In genomic region chr1:109535971-109536491, GRCh38 we compare ENCODE assay signal across 10 cellular contexts. TPM values are rescaled to one million over a fixed set of nuclear protein-coding genes. Genes with fewer than 3 reads are reported as not detected.
A peak's percentile ranks its signal among the peaks of the same experiment; 100 is the strongest.
DNase-seq lines count a peak whose midpoint lies in the region; ATAC-seq and TF ChIP-seq lines count a peak whose summit lies in the region.
"Had no signal": no experiment of that assay in that cellular context is flagged by ENCODE, and none has a peak within 500 bp of the region (broad histone marks: within the 10 kb centered on the region; RNA-seq: fewer than 3 reads in every experiment).

No MANE protein-coding gene starts in this region.

- CTCF ChIA-PET in activated CD4-positive, alpha-beta memory T cell treated with anti-CD3 and anti-CD28 coated beads, Interleukin-2, amount 10 ng/mL, durations not matched to agents 7 days and 5 days (lab: Charles Lee): interaction anchor here (7.4 to 17.9 kb wide), 2 partner anchors 9 to 41 kb away, joined by 52 to 779 read pairs; partner anchors contain the start of genes ATXN7L2 and CYB561D1

- no peak for TF ChIP-seq EP300 in gastroesophageal sphincter (IDR thresholded peaks at IDR 0.05)

- POLR2A ChIA-PET in activated CD4-positive, alpha-beta memory T cell treated with anti-CD3 and anti-CD28 coated beads, Interleukin-2, amount 10 ng/mL, durations not matched to agents 7 days and 5 days (lab: Charles Lee): interaction anchor here (1.1 to 1.3 kb wide), 2 partner anchors 10 to 42 kb away, joined by 3 read pairs; partner anchors contain the start of gene CYB561D1

- no peak overlapping the region for H3K27ac Mint-ChIP-seq in activated CD4-positive, alpha-beta memory T cell treated with anti-CD3 and anti-CD28 coated beads, Interleukin-2, amount 10 ng/mL, durations not matched to agents 7 days and 5 days
- H3K27ac Mint-ChIP-seq: activated CD4-positive, alpha-beta memory T cell treated with anti-CD3 and anti-CD28 coated beads for 36 hours had no signal

- DNase-seq in C1 segment of cervical spinal cord (lab: John Stamatoyannopoulos, UW): peak in 8 of 14 donors; percentile 14 to 85 (median 45)
- peak; percentile 79 for DNase-seq in NCI-H2107 treated with DMSO at 0.1 percent for 48 hours (lab: John Stamatoyannopoulos, UW; ENCODE audit: unreplicated experiment)
- peak in 49 of 56 donors; percentile 22 to 82 (median 61) for DNase-seq in nucleus accumbens (lab: John Stamatoyannopoulos, UW)
- no peak for DNase-seq in glomerular visceral epithelial cell (ENCODE audit: extremely low spot score)
- no peak for DNase-seq in activated CD4-positive, alpha-beta memory T cell treated with anti-CD3 and anti-CD28 coated beads, Interleukin-2, amount 10 ng/mL, durations not matched to agents 7 days and 5 days
- DNase-seq: activated CD4-positive, alpha-beta memory T cell treated with anti-CD3 and anti-CD28 coated beads for 36 hours; stimulated activated naive CD4-positive, alpha-beta T cell had no signal

- TF ChIP-seq POLR2A in gastroesophageal sphincter (IDR thresholded peaks at IDR 0.05): no peak

- peak; percentile 12 for ATAC-seq in gastroesophageal sphincter
- ATAC-seq in HG03342 (IDR thresholded peaks at IDR 0.05; ENCODE audit: unreplicated experiment): no peak
- no peak for ATAC-seq in GM18861 (IDR thresholded peaks at IDR 0.05; ENCODE audit: unreplicated experiment)

- no peaks in the 10 kb centered on the region for H3K36me3 ChIP-seq in gastroesophageal sphincter

- H3K4me1 ChIP-seq in gastroesophageal sphincter: peaks cover 2 to 38% (median 10%) of the 10 kb centered on the region in 3 donors

- H3K4me3 ChIP-seq in gastroesophageal sphincter: no peak overlapping the region

- H3K27me3 Mint-ChIP-seq in activated CD4-positive, alpha-beta memory T cell treated with anti-CD3 and anti-CD28 coated beads, Interleukin-2, amount 10 ng/mL, durations not matched to agents 7 days and 5 days: peaks cover under 1% of the 10 kb centered on the region
- H3K27me3 Mint-ChIP-seq: activated CD4-positive, alpha-beta memory T cell treated with anti-CD3 and anti-CD28 coated beads for 36 hours had no signal

- peaks cover 18% of the 10 kb centered on the region for H3K4me1 Mint-ChIP-seq in activated CD4-positive, alpha-beta memory T cell treated with anti-CD3 and anti-CD28 coated beads, Interleukin-2, amount 10 ng/mL, durations not matched to agents 7 days and 5 days

- WGBS in gastroesophageal sphincter (ENCODE audit: low coverage in 1 of 2), 2 donors: 45 to 50% methylated on average over 2 of the region's 5 CpGs

- TF ChIP-seq CTCF in gastroesophageal sphincter (IDR thresholded peaks at IDR 0.05): no peak

- H3K9me3 ChIP-seq in gastroesophageal sphincter: no peaks in the 10 kb centered on the region

- H3K9me3 Mint-ChIP-seq in activated CD4-positive, alpha-beta memory T cell treated with anti-CD3 and anti-CD28 coated beads, Interleukin-2, amount 10 ng/mL, durations not matched to agents 7 days and 5 days: no peaks in the 10 kb centered on the region
- H3K9me3 Mint-ChIP-seq: activated CD4-positive, alpha-beta memory T cell treated with anti-CD3 and anti-CD28 coated beads for 36 hours had no signal

- no peak overlapping the region for H3K4me3 Mint-ChIP-seq in activated CD4-positive, alpha-beta memory T cell treated with anti-CD3 and anti-CD28 coated beads, Interleukin-2, amount 10 ng/mL, durations not matched to agents 7 days and 5 days
- H3K4me3 Mint-ChIP-seq: activated CD4-positive, alpha-beta memory T cell treated with anti-CD3 and anti-CD28 coated beads for 36 hours had no signal

- H3K36me3 Mint-ChIP-seq in activated CD4-positive, alpha-beta memory T cell treated with anti-CD3 and anti-CD28 coated beads, Interleukin-2, amount 10 ng/mL, durations not matched to agents 7 days and 5 days (ENCODE audit: low read depth): no peaks in the 10 kb centered on the region
- H3K36me3 Mint-ChIP-seq: activated CD4-positive, alpha-beta memory T cell treated with anti-CD3 and anti-CD28 coated beads for 36 hours had no signal

- H3K27me3 ChIP-seq in gastroesophageal sphincter: no peaks in the 10 kb centered on the region

- peak overlapping the region in 3 of 4 donors; percentile 53 to 63 (median 62) for H3K27ac ChIP-seq in gastroesophageal sphincter

RNA-seq across cellular contexts. Expression of gene GPR61, which starts 3.6 kb away (rescaled TPM):
- not detected for total RNA-seq in gastroesophageal sphincter
- under 1 TPM in 1 of 2 experiments, not detected in 1; 0.53 TPM for total RNA-seq in activated CD4-positive, alpha-beta memory T cell treated with anti-CD3 and anti-CD28 coated beads, Interleukin-2, amount 10 ng/mL, durations not matched to agents 7 days and 5 days

RNA-seq across cellular contexts. Expression of gene GNAI3, which starts 12.4 kb away (rescaled TPM):
- total RNA-seq in gastroesophageal sphincter: 1 to 10 TPM; 6.6 to 9.4 (median 8.0) TPM
- 1 to 10 TPM; 9.4 to 9.6 TPM for total RNA-seq in activated CD4-positive, alpha-beta memory T cell treated with anti-CD3 and anti-CD28 coated beads, Interleukin-2, amount 10 ng/mL, durations not matched to agents 7 days and 5 days

RNA-seq across cellular contexts. Expression of gene AMIGO1, which starts 26.5 kb away (rescaled TPM):
- 10 to 100 TPM in 3 of 4 donors, 1 to 10 TPM in 1; 7.7 to 19.3 (median 14.7) TPM for total RNA-seq in gastroesophageal sphincter
- total RNA-seq in activated CD4-positive, alpha-beta memory T cell treated with anti-CD3 and anti-CD28 coated beads, Interleukin-2, amount 10 ng/mL, durations not matched to agents 7 days and 5 days: 1 to 10 TPM; 1.2 to 1.3 TPM

RNA-seq across cellular contexts. Expression of gene CYB561D1, which starts 42.1 kb away (rescaled TPM):
- total RNA-seq in gastroesophageal sphincter: 10 to 100 TPM in 3 of 4 donors, 1 to 10 TPM in 1; 8.3 to 15.9 (median 10.7) TPM
- total RNA-seq in activated CD4-positive, alpha-beta memory T cell treated with anti-CD3 and anti-CD28 coated beads, Interleukin-2, amount 10 ng/mL, durations not matched to agents 7 days and 5 days: 10 to 100 TPM; 19.5 to 21.4 TPM

RNA-seq across cellular contexts. Expression of gene ATXN7L2, which starts 52.3 kb away (rescaled TPM):
- total RNA-seq in gastroesophageal sphincter: 1 to 10 TPM; 1.6 to 2.7 (median 2.5) TPM
- total RNA-seq in activated CD4-positive, alpha-beta memory T cell treated with anti-CD3 and anti-CD28 coated beads, Interleukin-2, amount 10 ng/mL, durations not matched to agents 7 days and 5 days: 1 to 10 TPM; 7.0 to 7.6 TPM

Comparison
In these comparisons a context has a peak if more than half of its experiments do, and no peak if none do; other contexts are left out.
1. DNase-seq: peak in C1 segment of cervical spinal cord (8 of 14), NCI-H2107 treated with DMSO at 0.1 percent for 48 hours (single experiment) and nucleus accumbens (49 of 56); none in glomerular visceral epithelial cell (single experiment) and activated CD4-positive, alpha-beta memory T cell treated with anti-CD3 and anti-CD28 coated beads, Interleukin-2, amount 10 ng/mL, durations not matched to agents 7 days and 5 days (single experiment).